ENCODE assay signal across 18 cellular contexts in the genomic region with DNA sequence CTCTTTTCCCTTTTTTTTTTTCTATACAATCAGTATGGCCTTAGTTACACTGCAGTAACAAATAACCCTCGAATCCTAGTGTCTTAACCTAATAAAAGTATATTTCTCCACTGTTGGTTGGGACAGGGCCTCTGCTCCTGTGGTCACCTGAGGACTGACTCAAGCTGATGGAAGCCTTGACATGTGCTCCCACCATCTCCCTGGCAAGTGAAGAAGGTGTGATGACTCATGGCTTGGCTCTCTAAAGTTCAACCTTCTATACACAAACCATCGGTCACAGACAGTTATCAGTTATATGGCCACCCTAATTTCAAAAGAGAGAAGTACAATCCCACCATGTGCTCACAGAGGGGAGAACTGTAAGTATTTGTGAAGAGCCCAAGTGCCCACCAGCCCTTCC.
"Had no signal": no experiment of that assay in that cellular context is flagged by ENCODE, and none has a peak within 500 bp of the region (broad histone marks: within the 10 kb centered on the region; RNA-seq: fewer than 3 reads in every experiment).

No MANE protein-coding gene starts in this region.

- H3K9me3 ChIP-seq: esophagus squamous epithelium, pancreas, uterus had no signal

- H3K36me3 ChIP-seq: esophagus squamous epithelium, pancreas, uterus had no signal

- H3K4me3 ChIP-seq: coronary artery, esophagus squamous epithelium, lung, pancreas, uterus had no signal

- DNase-seq: activated CD4-positive, alpha-beta T cell treated with anti-CD3 and anti-CD28 coated beads for 1 hour; activated CD4-positive, alpha-beta T cell treated with anti-CD3 and anti-CD28 coated beads, Interleukin-2, amount 50 U/mL, for 48 hours; activated naive CD4-positive, alpha-beta T cell treated with anti-CD3 and anti-CD28 coated beads for 36 hours; central memory CD4-positive, alpha-beta T cell; effector CD4-positive, alpha-beta T cell; esophagus squamous epithelium; foreskin melanocyte; immature natural killer cell; left colon; midbrain; pancreas; stimulated activated CD4-positive, alpha-beta T cell treated with anti-CD3 and anti-CD28 coated beads, Interleukin-2, amount 100 ng/mL, for 24 hours; uterus had no signal

- H3K4me3 Mint-ChIP-seq: activated naive CD4-positive, alpha-beta T cell treated with anti-CD3 and anti-CD28 coated beads for 36 hours; activated T-helper 17 cell treated with anti-CD3 and anti-CD28 coated beads, Interleukin-2, amount 50 U/mL, for 72 hours; immature natural killer cell; neural crest cell; stimulated activated memory B cell treated with anti-CD40 and anti-IgM and Interleukin-4, amounts not matched to agents 10 μg/mL and 1 μg/mL and 100 μg/mL, for 72 hours had no signal

- ATAC-seq: activated T-helper 17 cell treated with anti-CD3 and anti-CD28 coated beads, Interleukin-2, amount 50 U/mL, for 72 hours; left colon; pancreas; stimulated activated memory B cell treated with anti-CD40 and anti-IgM and Interleukin-4, amounts not matched to agents 10 μg/mL and 1 μg/mL and 100 μg/mL, for 72 hours had no signal

- H3K4me1 Mint-ChIP-seq: activated T-helper 17 cell treated with anti-CD3 and anti-CD28 coated beads, Interleukin-2, amount 50 U/mL, for 72 hours; immature natural killer cell; neural crest cell; stimulated activated memory B cell treated with anti-CD40 and anti-IgM and Interleukin-4, amounts not matched to agents 10 μg/mL and 1 μg/mL and 100 μg/mL, for 72 hours had no signal

- H3K4me1 ChIP-seq: esophagus squamous epithelium, pancreas, uterus had no signal

- FAIRE-seq: pancreas had no signal

- H3K36me3 Mint-ChIP-seq: immature natural killer cell; stimulated activated memory B cell treated with anti-CD40 and anti-IgM and Interleukin-4, amounts not matched to agents 10 μg/mL and 1 μg/mL and 100 μg/mL, for 72 hours had no signal

- H3K27me3 ChIP-seq: esophagus squamous epithelium, pancreas, uterus had no signal

- H3K27ac ChIP-seq: coronary artery, esophagus squamous epithelium, pancreas, uterus had no signal

- H3K27ac Mint-ChIP-seq: activated naive CD4-positive, alpha-beta T cell treated with anti-CD3 and anti-CD28 coated beads for 36 hours; activated T-helper 17 cell treated with anti-CD3 and anti-CD28 coated beads, Interleukin-2, amount 50 U/mL, for 72 hours; immature natural killer cell; stimulated activated memory B cell treated with anti-CD40 and anti-IgM and Interleukin-4, amounts not matched to agents 10 μg/mL and 1 μg/mL and 100 μg/mL, for 72 hours had no signal

- H3K9me3 Mint-ChIP-seq: activated naive CD4-positive, alpha-beta T cell treated with anti-CD3 and anti-CD28 coated beads for 36 hours; activated T-helper 17 cell treated with anti-CD3 and anti-CD28 coated beads, Interleukin-2, amount 50 U/mL, for 72 hours; neural crest cell had no signal
